In the genomic region with DNA sequence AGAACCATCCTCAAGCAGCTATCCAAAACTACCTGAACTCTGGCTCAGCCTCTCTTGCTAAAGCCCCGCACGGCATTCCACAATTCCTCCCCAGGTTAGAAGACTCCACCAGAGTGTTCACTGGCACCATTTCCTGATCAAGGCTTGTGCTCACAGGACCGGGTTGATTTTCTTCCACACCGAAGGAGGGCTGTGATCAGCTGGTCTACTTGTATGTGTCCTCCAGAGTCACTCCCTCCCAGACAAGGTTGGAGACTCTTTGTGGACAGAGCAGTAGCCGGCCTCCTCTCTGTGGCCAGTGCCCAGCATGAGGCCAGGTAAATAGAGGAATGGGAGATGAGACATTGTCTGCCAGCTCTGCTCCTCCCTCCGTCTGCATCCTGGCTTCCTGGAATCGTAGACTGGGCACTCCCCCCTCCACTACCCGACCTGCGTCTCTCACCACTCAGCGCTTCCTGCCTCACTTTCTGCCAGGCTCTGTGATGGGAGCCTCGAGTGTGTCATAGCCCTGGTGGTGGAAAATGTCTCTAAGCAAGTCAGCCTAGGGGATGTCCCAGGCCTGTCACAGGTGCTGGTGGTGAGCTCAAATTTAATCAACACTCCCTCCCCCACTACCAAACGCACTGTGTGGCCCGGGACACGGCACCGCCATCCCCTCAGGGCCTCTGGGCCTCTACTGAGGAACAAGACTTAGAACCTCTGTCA, we compare ENCODE assay signal across 8 cellular contexts. TPM values are rescaled to one million over a fixed set of nuclear protein-coding genes. Genes with fewer than 3 reads are reported as not detected.
DNase-seq lines count a peak whose midpoint lies in the region; ATAC-seq and TF ChIP-seq lines count a peak whose summit lies in the region.

No MANE protein-coding gene starts in this region.

- H3K4ac ChIP-seq in mesenchymal stem cell (ENCODE audit: low read depth in 1 of 2, low read length in 2 of 2) = no peak overlapping the region

- no peak overlapping the region for H3K4me2 ChIP-seq in mesenchymal stem cell (ENCODE audit: low read length, poor library complexity, severe bottlenecking)

- intact Hi-C loops in activated naive CD4-positive, alpha-beta T cell treated with anti-CD3 and anti-CD28 coated beads for 36 hours (cut with micrococcal nuclease) = loop anchor here (1.0 kb wide), 9 partner anchors 16 to 593 kb away; partner anchors contain the start of genes EIF3D, GGA1 and IL2RB

- no peak overlapping the region for H2BK120ac ChIP-seq in mesenchymal stem cell (ENCODE audit: low read depth, low read length)

- TF ChIP-seq CTCF in RWPE1 (conservative IDR thresholded peaks at IDR 0.05; ENCODE audit: low read depth) (no peak), suprapubic skin (IDR thresholded peaks at IDR 0.05) (peak; percentile 6 to 8)

- H3K18ac ChIP-seq in mesenchymal stem cell (ENCODE audit: low read depth in 1 of 2, low read length in 2 of 2) = no peak overlapping the region

- no peak overlapping the region for H2BK5ac ChIP-seq in mesenchymal stem cell (ENCODE audit: low read depth, low read length, poor library complexity, severe bottlenecking)

- peak overlapping the region; percentile 85 for H3K4me3 Mint-ChIP-seq in activated naive CD4-positive, alpha-beta T cell treated with anti-CD3 and anti-CD28 coated beads for 36 hours

- peak overlapping the region; percentile 99 for H3K27ac Mint-ChIP-seq in activated naive CD4-positive, alpha-beta T cell treated with anti-CD3 and anti-CD28 coated beads for 36 hours

- H3K27ac ChIP-seq in RWPE1 (no peak overlapping the region), mesenchymal stem cell (ENCODE audit: low read length, poor library complexity, severe bottlenecking) (no peak overlapping the region), suprapubic skin (no peak overlapping the region)

- no peak overlapping the region for H4K8ac ChIP-seq in mesenchymal stem cell (ENCODE audit: low read length)

- no peak overlapping the region for H2AK5ac ChIP-seq in mesenchymal stem cell (ENCODE audit: low read length, severe bottlenecking)

- peaks cover 18 to 72% of the 10 kb centered on the region in 2 experiments for H3K27me3 ChIP-seq in mesenchymal stem cell (ENCODE audit: control insufficient read depth in 1 of 2, insufficient read depth in 1 of 2, low read length in 2 of 2)
- no peaks in the 10 kb centered on the region for H3K27me3 ChIP-seq in suprapubic skin

- DNase-seq in RWPE1 (ENCODE audit: low spot score) (peak; percentile 25), mesenchymal stem cell (peak; percentile 50), suprapubic skin (ENCODE audit: low spot score in 2 of 2) (no peak), ecto neural progenitor cell (ENCODE audit: low spot score) (no peak), G401 (ENCODE audit: low spot score) (no peak)
- peak; percentile 98 for DNase-seq in activated naive CD4-positive, alpha-beta T cell treated with anti-CD3 and anti-CD28 coated beads for 36 hours

- H3K36me3 Mint-ChIP-seq in activated naive CD4-positive, alpha-beta T cell treated with anti-CD3 and anti-CD28 coated beads for 36 hours (ENCODE audit: low read depth) = peaks cover 33% of the 10 kb centered on the region

- ATAC-seq in GM18858 (IDR thresholded peaks at IDR 0.05; ENCODE audit: unreplicated experiment) (peak; percentile 75), HG02943 (IDR thresholded peaks at IDR 0.05; ENCODE audit: low read depth, unreplicated experiment) (peak; percentile 83)

- in situ Hi-C loops in G401 (cut with HindIII; ENCODE audit: low sequenced_read_pairs) = no loop called here

- peaks cover 8% of the 10 kb centered on the region for H3K4me1 ChIP-seq in mesenchymal stem cell (ENCODE audit: control insufficient read depth, insufficient read depth, low read depth, low read length)
- H3K4me1 ChIP-seq in suprapubic skin = peaks cover 6% of the 10 kb centered on the region

- H3K4me3 ChIP-seq in mesenchymal stem cell (ENCODE audit: insufficient read depth in 1 of 2, low read depth in 1 of 2, low read length in 2 of 2) (no peak overlapping the region), suprapubic skin (no peak overlapping the region)

- no peak overlapping the region for H2BK15ac ChIP-seq in mesenchymal stem cell (ENCODE audit: low read depth, poor library complexity, severe bottlenecking)

- no peak overlapping the region for H2AFZ ChIP-seq in mesenchymal stem cell (ENCODE audit: low read depth, low read length)

- no peaks in the 10 kb centered on the region for H3K79me1 ChIP-seq in mesenchymal stem cell (replicated peaks; ENCODE audit: low read length, poor library complexity, severe bottlenecking)

- H3K9ac ChIP-seq in mesenchymal stem cell (ENCODE audit: low read length) = no peak overlapping the region

- POLR2A ChIA-PET in RWPE1 (lab: Yijun Ruan, JAX; ENCODE audit: low non-redundant PET) = no interaction called here

- H3K4me1 Mint-ChIP-seq in activated naive CD4-positive, alpha-beta T cell treated with anti-CD3 and anti-CD28 coated beads for 36 hours (ENCODE audit: low read depth) = peaks cover 73% of the 10 kb centered on the region

- no peaks in the 10 kb centered on the region for H3K36me3 ChIP-seq in mesenchymal stem cell (ENCODE audit: control insufficient read depth in 1 of 2, insufficient read depth in 2 of 2, low read depth in 1 of 2, low read length in 2 of 2)
- H3K36me3 ChIP-seq in suprapubic skin = no peaks in the 10 kb centered on the region

- no peak overlapping the region for H3K14ac ChIP-seq in mesenchymal stem cell (ENCODE audit: low read length in 2 of 2)

- H4K91ac ChIP-seq in mesenchymal stem cell (ENCODE audit: low read length) = no peak overlapping the region

- TF ChIP-seq POLR2A in suprapubic skin (IDR thresholded peaks at IDR 0.05) = no peak

- no peaks in the 10 kb centered on the region for H3K9me3 ChIP-seq in mesenchymal stem cell (ENCODE audit: control insufficient read depth, low read length)
- H3K9me3 ChIP-seq in suprapubic skin = no peaks in the 10 kb centered on the region

- 63% methylated on average over 14 of the region's 15 CpGs for WGBS in mesenchymal stem cell
- 28% methylated on average over 10 of the region's 15 CpGs for WGBS in suprapubic skin

- CTCF ChIA-PET in RWPE1 (lab: Yijun Ruan, JAX) = interaction anchor here (0.7 kb wide), 1 partner anchor 45 kb away, joined by 3 read pairs; no protein-coding TSS in a partner anchor
- CTCF ChIA-PET in activated naive CD4-positive, alpha-beta T cell treated with anti-CD3 and anti-CD28 coated beads for 36 hours (lab: Charles Lee) = interaction anchor here (0.8 to 5.3 kb wide), 15 partner anchors 14 to 138 kb away, joined by 3 to 42 read pairs (median 5); partner anchors contain the start of gene IL2RB

- H2BK12ac ChIP-seq in mesenchymal stem cell (ENCODE audit: low read length in 2 of 2) = no peak overlapping the region

- TF ChIP-seq EP300 in suprapubic skin (IDR thresholded peaks at IDR 0.05) = no peak

- no peaks in the 10 kb centered on the region for H3K9me3 Mint-ChIP-seq in activated naive CD4-positive, alpha-beta T cell treated with anti-CD3 and anti-CD28 coated beads for 36 hours

- H3K23ac ChIP-seq in mesenchymal stem cell (ENCODE audit: low read length in 2 of 2) = no peak overlapping the region

- H3K27me3 Mint-ChIP-seq in activated naive CD4-positive, alpha-beta T cell treated with anti-CD3 and anti-CD28 coated beads for 36 hours (ENCODE audit: low read depth) = no peaks in the 10 kb centered on the region

RNA-seq across cellular contexts. Expression of gene TMPRSS6, which starts 12.5 kb away (rescaled TPM):
- total RNA-seq in activated naive CD4-positive, alpha-beta T cell treated with anti-CD3 and anti-CD28 coated beads for 36 hours = 10 to 100 TPM; 10.7 to 10.9 TPM
- not detected for polyA plus RNA-seq in mesenchymal stem cell (2013, experiment 1 of 2)
- not detected for polyA plus RNA-seq in mesenchymal stem cell (2013, experiment 2 of 2)
- total RNA-seq in suprapubic skin = 1 to 10 TPM in 2 of 4 donors, under 1 TPM in 2; 0.30 to 3.8 (median 1.0) TPM
- total RNA-seq in G401 (2014; rRNA removed; shearing (Covaris generic)) = not detected in 2 replicates

RNA-seq across cellular contexts. Expression of gene IL2RB, which starts 27.7 kb away (rescaled TPM):
- total RNA-seq in activated naive CD4-positive, alpha-beta T cell treated with anti-CD3 and anti-CD28 coated beads for 36 hours = 100 to 1,000 TPM; 126 to 134 TPM
- polyA plus RNA-seq in mesenchymal stem cell (2013, experiment 1 of 2) = 4.9 TPM
- 5.1 TPM for polyA plus RNA-seq in mesenchymal stem cell (2013, experiment 2 of 2)
- 10 to 100 TPM in 3 of 4 donors, 1 to 10 TPM in 1; 8.9 to 29.7 (median 12.4) TPM for total RNA-seq in suprapubic skin
- not detected in 2 replicates for total RNA-seq in G401 (2014; rRNA removed; shearing (Covaris generic))

Comparison
In these comparisons a context has a peak if more than half of its experiments do, and no peak if none do; other contexts are left out.
1. DNase-seq: peak in RWPE1 (single experiment), activated naive CD4-positive, alpha-beta T cell treated with anti-CD3 and anti-CD28 coated beads for 36 hours (single experiment) and mesenchymal stem cell (single experiment); none in suprapubic skin (0 of 2), ecto neural progenitor cell (single experiment) and G401 (single experiment).